In genomic region chr21:22343721-22344120, GRCh38 we compare ENCODE assay signal across 27 cellular contexts.
"Had no signal": no experiment of that assay in that cellular context is flagged by ENCODE, and none has a peak within 500 bp of the region (broad histone marks: within the 10 kb centered on the region; RNA-seq: fewer than 3 reads in every experiment).

No MANE protein-coding gene starts in this region.

- H3K27ac ChIP-seq: neutrophil, pancreas, prostate gland, right lobe of liver, sigmoid colon, thoracic aorta, thyroid gland, tibial nerve, upper lobe of left lung, vagina had no signal

- H3K4me1 Mint-ChIP-seq: nephron progenitor cell; neural crest cell; stimulated activated effector memory CD8-positive, alpha-beta T cell treated with anti-CD3 and anti-CD28 coated beads, Interleukin-12 subunit alpha, Interleukin-12 subunit beta, amount 100 ng/mL, for 72 hours had no signal

- ATAC-seq: naive thymus-derived CD8-positive, alpha-beta T cell; natural killer cell treated with Interleukin-12 subunit alpha and Interleukin-12 subunit beta and Interleukin-15 and Interleukin-18, amount 100 ng/mL, for 72 hours; right cardiac atrium; stimulated activated effector memory CD8-positive, alpha-beta T cell treated with anti-CD3 and anti-CD28 coated beads, Interleukin-12 subunit alpha, Interleukin-12 subunit beta, amount 100 ng/mL, for 72 hours; stimulated activated naive CD8-positive, alpha-beta T cell treated with anti-CD3 and anti-CD28 coated beads, Interleukin-15, amount 100 ng/mL, for 72 hours; stimulated activated naive CD8-positive, alpha-beta T cell treated with anti-CD3 and anti-CD28 coated beads, Interleukin-15, Interleukin-2, amounts not matched to agents 100 U/mL and 50 U/mL, for 24 hours had no signal

- FAIRE-seq: pancreas, small intestine, urothelium cell line had no signal

- H3K36me3 ChIP-seq: neutrophil, pancreas, prostate gland, right lobe of liver, sigmoid colon, thoracic aorta, thyroid gland, tibial nerve, upper lobe of left lung, vagina had no signal

- H3K4me3 Mint-ChIP-seq: natural killer cell treated with Interleukin-12 subunit alpha and Interleukin-12 subunit beta and Interleukin-15 and Interleukin-18, amount 100 ng/mL, for 72 hours; nephron progenitor cell; neural crest cell; stimulated activated effector memory CD8-positive, alpha-beta T cell treated with anti-CD3 and anti-CD28 coated beads, Interleukin-12 subunit alpha, Interleukin-12 subunit beta, amount 100 ng/mL, for 72 hours; stimulated activated naive CD8-positive, alpha-beta T cell treated with anti-CD3 and anti-CD28 coated beads, Interleukin-15, amount 100 ng/mL, for 72 hours had no signal

- H3K4me3 ChIP-seq: pancreas, prostate gland, right lobe of liver, sigmoid colon, thoracic aorta, thyroid gland, tibial nerve, upper lobe of left lung, vagina had no signal

- H3K9me3 ChIP-seq: neutrophil, pancreas, prostate gland, right lobe of liver, sigmoid colon, thoracic aorta, thyroid gland, vagina had no signal

- DNase-seq: nephron progenitor cell; pancreas; right cardiac atrium; right lobe of liver; sigmoid colon; small intestine; stimulated activated CD4-positive, alpha-beta T cell treated with anti-CD3 and anti-CD28 coated beads, Interleukin-15, amount 100 ng/mL, for 24 hours; stimulated activated CD4-positive, alpha-beta T cell treated with anti-CD3 and anti-CD28 coated beads, Interleukin-2, amount 100 ng/mL, for 24 hours; stimulated activated CD4-positive, alpha-beta T cell treated with anti-CD3 and anti-CD28 coated beads, Interleukin-2, amount 100 ng/mL, for 48 hours; stimulated activated CD4-positive, alpha-beta T cell treated with anti-CD3 and anti-CD28 coated beads, Interleukin-4, amount 100 ng/mL, for 24 hours; stimulated activated naive CD4-positive, alpha-beta T cell; stimulated activated naive CD8-positive, alpha-beta T cell treated with anti-CD3 and anti-CD28 coated beads, Interleukin-15, amount 100 ng/mL, for 72 hours; stimulated activated naive CD8-positive, alpha-beta T cell treated with anti-CD3 and anti-CD28 coated beads, Interleukin-15, Interleukin-2, amounts not matched to agents 100 U/mL and 50 U/mL, for 24 hours; substantia nigra; thyroid gland; trophoblast cell; upper lobe of left lung had no signal

- H3K27me3 Mint-ChIP-seq: naive thymus-derived CD8-positive, alpha-beta T cell; natural killer cell treated with Interleukin-12 subunit alpha and Interleukin-12 subunit beta and Interleukin-15 and Interleukin-18, amount 100 ng/mL, for 72 hours; stimulated activated naive CD8-positive, alpha-beta T cell treated with anti-CD3 and anti-CD28 coated beads, Interleukin-15, amount 100 ng/mL, for 72 hours had no signal

- H3K36me3 Mint-ChIP-seq: stimulated activated effector memory CD8-positive, alpha-beta T cell treated with anti-CD3 and anti-CD28 coated beads, Interleukin-12 subunit alpha, Interleukin-12 subunit beta, amount 100 ng/mL, for 72 hours had no signal

- H3K27me3 ChIP-seq: neutrophil, pancreas, right lobe of liver, sigmoid colon, thyroid gland, tibial nerve, upper lobe of left lung, vagina had no signal

- H3K27ac Mint-ChIP-seq: natural killer cell treated with Interleukin-12 subunit alpha and Interleukin-12 subunit beta and Interleukin-15 and Interleukin-18, amount 100 ng/mL, for 72 hours; nephron progenitor cell; stimulated activated effector memory CD8-positive, alpha-beta T cell treated with anti-CD3 and anti-CD28 coated beads, Interleukin-12 subunit alpha, Interleukin-12 subunit beta, amount 100 ng/mL, for 72 hours; stimulated activated naive CD8-positive, alpha-beta T cell treated with anti-CD3 and anti-CD28 coated beads, Interleukin-15, amount 100 ng/mL, for 72 hours had no signal

- H3K4me1 ChIP-seq: prostate gland, right lobe of liver, sigmoid colon, thyroid gland, tibial nerve, upper lobe of left lung, vagina had no signal
